Comparison of ENCODE assay signal across 14 cellular contexts in the genomic region with DNA sequence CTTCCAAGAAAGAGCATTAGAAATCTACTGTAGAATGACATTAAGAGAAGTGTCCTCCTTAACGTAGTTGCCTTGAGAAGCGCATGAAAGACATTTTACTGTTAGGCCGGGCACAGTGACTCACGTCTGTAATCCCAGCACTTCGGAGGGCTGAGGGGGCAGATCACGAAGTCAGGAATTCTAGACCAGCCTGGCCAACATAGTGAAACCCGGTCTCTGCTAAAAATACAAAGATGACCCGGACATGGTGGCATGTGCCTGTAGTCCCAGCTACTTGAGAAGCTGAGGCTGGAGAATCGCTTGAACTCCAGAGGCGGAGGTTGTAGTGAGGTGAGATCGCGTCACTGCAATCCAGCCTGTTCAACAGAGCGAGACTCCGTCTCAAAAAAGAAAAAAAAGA.
"Had no signal": no experiment of that assay in that cellular context is flagged by ENCODE, and none has a peak within 500 bp of the region (broad histone marks: within the 10 kb centered on the region; RNA-seq: fewer than 3 reads in every experiment).

No MANE protein-coding gene starts in this region.

- H3K36me3 Mint-ChIP-seq: activated naive CD8-positive, alpha-beta T cell; memory B cell had no signal

- H3K4me1 ChIP-seq: ascending aorta, foreskin keratinocyte, left ventricle myocardium inferior, pancreas, tibial artery, uterus had no signal

- H3K27ac ChIP-seq: ascending aorta, foreskin keratinocyte, left ventricle myocardium inferior, pancreas, tibial artery, uterus had no signal

- ATAC-seq: foreskin keratinocyte, pancreas had no signal

- H3K9me3 Mint-ChIP-seq: memory B cell had no signal

- H3K9me3 ChIP-seq: ascending aorta, left ventricle myocardium inferior, pancreas, tibial artery, uterus had no signal

- H3K4me1 Mint-ChIP-seq: memory B cell had no signal

- H3K27ac Mint-ChIP-seq: activated naive CD8-positive, alpha-beta T cell; memory B cell had no signal

- H3K27me3 ChIP-seq: ascending aorta, foreskin keratinocyte, pancreas, tibial artery, uterus had no signal

- H3K27me3 Mint-ChIP-seq: activated naive CD8-positive, alpha-beta T cell had no signal

- H3K4me3 ChIP-seq: ascending aorta, left ventricle myocardium inferior, pancreas, tibial artery, uterus had no signal

- H3K36me3 ChIP-seq: ascending aorta, left ventricle myocardium inferior, pancreas, tibial artery, uterus had no signal

- DNase-seq: activated gamma-delta T cell; activated T-cell treated with anti-CD3 and anti-CD28 coated beads for 4 hours; foreskin keratinocyte; head of caudate nucleus; left ventricle myocardium inferior; pancreas; retina; stimulated activated CD4-positive, alpha-beta T cell treated with anti-CD3 and anti-CD28 coated beads, Interleukin-4, amount 100 ng/mL, for 4 hours; T1000; tibial artery; uterus had no signal

- H3K4me3 Mint-ChIP-seq: activated naive CD8-positive, alpha-beta T cell; memory B cell had no signal
